ENCODE assay signal across 1 cellular context in genomic region chr6:47138046-47138445, GRCh38.
TF ChIP-seq lines count a peak whose summit lies in the region.

No MANE protein-coding gene starts in this region.

TF ChIP-seq in HepG2, 621 proteins besides CTCF, POLR2A, EP300 and RAD21 (continued from another document):
- TF ChIP-seq KIAA2018 (CRISPR knock-in tag; IDR thresholded peaks at IDR 0.05; ENCODE audit: borderline replicate concordance) (no peak), SMYD3 (CRISPR knock-in tag; IDR thresholded peaks at IDR 0.05) (0 out of 2 replicates have a peak, but pooled peaks have one; percentile 35), CENPT (CRISPR knock-in tag; IDR thresholded peaks at IDR 0.05; ENCODE audit: low read depth) (no peak), ZNF510 (CRISPR knock-in tag; IDR thresholded peaks at IDR 0.05; ENCODE audit: low read depth) (no peak), RFXANK (CRISPR knock-in tag; IDR thresholded peaks at IDR 0.05) (no peak), TFDP2 (CRISPR knock-in tag; IDR thresholded peaks at IDR 0.05) (no peak), SMARCE1 (IDR thresholded peaks at IDR 0.05; ENCODE audit: borderline replicate concordance) (no peak), SNAPC2 (CRISPR knock-in tag; IDR thresholded peaks at IDR 0.05) (peak; percentile 44; the same call in 1 of the 2 replicates), HOXA5 (CRISPR knock-in tag; IDR thresholded peaks at IDR 0.05) (no peak), HOMEZ (CRISPR knock-in tag; IDR thresholded peaks at IDR 0.05; ENCODE audit: low read depth) (no peak), KMT2B (CRISPR knock-in tag; IDR thresholded peaks at IDR 0.05) (no peak), ARID2 (CRISPR knock-in tag; IDR thresholded peaks at IDR 0.05; ENCODE audit: borderline replicate concordance) (0 out of 2 replicates have a peak, but pooled peaks have one; percentile 58)
